ENCODE assay signal across 1 cellular context in the genomic region with DNA sequence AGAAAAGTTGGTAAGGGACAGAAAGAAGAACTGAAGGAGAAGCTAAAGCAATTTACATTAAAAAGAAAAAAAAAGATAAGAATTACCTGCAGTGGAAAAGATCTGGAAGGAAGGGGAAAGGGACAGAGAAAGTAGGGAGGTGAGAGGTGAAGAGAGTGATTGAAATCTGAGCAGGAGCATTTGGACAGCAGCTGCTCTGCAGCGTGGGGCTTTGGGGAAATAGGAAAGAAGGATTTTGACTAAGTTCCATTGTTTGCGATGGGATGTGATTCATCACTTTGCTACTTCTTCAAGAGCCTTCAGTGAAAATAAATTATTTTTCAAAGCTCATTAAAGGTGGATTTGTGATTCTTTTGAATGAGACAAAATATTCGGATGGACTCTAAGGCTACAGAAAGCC.
TF ChIP-seq lines count a peak whose summit lies in the region.

No MANE protein-coding gene starts in this region.

TF ChIP-seq in GM23338, 12 proteins besides CTCF, POLR2A, EP300 and RAD21 (continued from another document):
- peak; percentile 46 for TF ChIP-seq REST (IDR thresholded peaks at IDR 0.05; ENCODE audit: unreplicated experiment)
